Comparison of ENCODE assay signal across 8 cellular contexts in genomic region chr1:150009604-150010387, GRCh38. TPM values are rescaled to one million over a fixed set of nuclear protein-coding genes. Genes with fewer than 3 reads are reported as not detected.
DNase-seq lines count a peak whose midpoint lies in the region; ATAC-seq and TF ChIP-seq lines count a peak whose summit lies in the region.

No MANE protein-coding gene starts in this region.

- H3K4me3 ChIP-seq in epithelial cell of proximal tubule (ENCODE audit: low read depth, low read length), result peak overlapping the region; percentile 90

- ATAC-seq in HG02870 (IDR thresholded peaks at IDR 0.05; ENCODE audit: unreplicated experiment) (peak; percentile 2), GM21825 (IDR thresholded peaks at IDR 0.05; ENCODE audit: unreplicated experiment) (no peak)

- TF ChIP-seq CTCF in epithelial cell of proximal tubule (conservative IDR thresholded peaks at IDR 0.05; ENCODE audit: low read depth, low read length), result no peak

- DNase-seq in EL (peak; percentile 82), NCI-H748 (lab: John Stamatoyannopoulos, UW; ENCODE audit: unreplicated experiment) (peak; percentile 64), epithelial cell of proximal tubule (ENCODE audit: low read depth) (peak; percentile 70), mucosa of gallbladder (ENCODE audit: low spot score) (peak; percentile 27)
- peak; percentile 58 for DNase-seq in activated CD8-positive, alpha-beta memory T cell treated with anti-CD3 and anti-CD28 coated beads, Interleukin-2, amount 50 U/mL, for 4 hours
- DNase-seq in stimulated activated CD8-positive, alpha-beta memory T cell treated with anti-CD3 and anti-CD28 coated beads, Interleukin-4, amount 100 ng/mL, for 4 hours (ENCODE audit: low read depth in 2 of 2, low spot score in 1 of 2), result peak; percentile 24 to 39

RNA-seq across cellular contexts. Expression of gene OTUD7B, which starts 0.7 kb away (rescaled TPM):
- total RNA-seq in epithelial cell of proximal tubule, result 7.2 and 7.6 TPM in 2 replicates
- total RNA-seq in mucosa of gallbladder, result 35.2 TPM

RNA-seq across cellular contexts. Expression of gene VPS45, which starts 57.8 kb away (rescaled TPM):
- total RNA-seq in epithelial cell of proximal tubule (12.5 and 26.9 TPM in 2 replicates), mucosa of gallbladder (37.1 TPM)

Comparison
In these comparisons a context has a peak if more than half of its experiments do, and no peak if none do; other contexts are left out.
1. DNase-seq: peak in every context shown above with its lines; median percentile 82 in EL; 70 in epithelial cell of proximal tubule; 64 in NCI-H748; 58 in activated CD8-positive, alpha-beta memory T cell treated with anti-CD3 and anti-CD28 coated beads, Interleukin-2, amount 50 U/mL, for 4 hours; 32 in stimulated activated CD8-positive, alpha-beta memory T cell treated with anti-CD3 and anti-CD28 coated beads, Interleukin-4, amount 100 ng/mL, for 4 hours; 27 in mucosa of gallbladder.